Comparison of ENCODE assay signal across 20 cellular contexts in genomic region chr7:32068411-32068905, GRCh38. TPM values are rescaled to one million over a fixed set of nuclear protein-coding genes. Genes with fewer than 3 reads are reported as not detected.
DNase-seq lines count a peak whose midpoint lies in the region; ATAC-seq, FAIRE-seq and TF ChIP-seq lines count a peak whose summit lies in the region.
"Had no signal": no experiment of that assay in that cellular context is flagged by ENCODE, and none has a peak within 500 bp of the region (broad histone marks: within the 10 kb centered on the region; RNA-seq: fewer than 3 reads in every experiment).

No MANE protein-coding gene starts in this region.

- H3K9me3 ChIP-seq in heart right ventricle (no peaks in the 10 kb centered on the region), keratinocyte (ENCODE audit: control insufficient read depth, low read depth, low read length) (no peaks in the 10 kb centered on the region)
- H3K9me3 ChIP-seq: Caco-2, uterus had no signal

- H3K27me3 Mint-ChIP-seq in type B pancreatic cell, result peaks cover 91% of the 10 kb centered on the region

- DNase-seq in heart right ventricle (no peak), Right ventricle myocardium inferior (ENCODE audit: missing footprints) (no peak), NCI-H446 treated with DMSO at 0.1 percent for 48 hours (lab: John Stamatoyannopoulos, UW) (peak; percentile 63), keratinocyte (ENCODE audit: low read depth, low spot score) (no peak), type B pancreatic cell (ENCODE audit: extremely low spot score, unreplicated experiment) (no peak), DMS 273 (lab: John Stamatoyannopoulos, UW; ENCODE audit: unreplicated experiment) (no peak)
- DNase-seq in effector CD4-positive, alpha-beta T cell, result no peak
- DNase-seq in stimulated activated naive CD4-positive, alpha-beta T cell (lab: John Stamatoyannopoulos, UW), result no peak
- DNase-seq: activated naive CD8-positive, alpha-beta T cell treated with anti-CD3 and anti-CD28 coated beads for 36 hours; activated T-cell treated with anti-CD3 and anti-CD28 coated beads, Interleukin-2, amount 50 U/mL, for 1 hour; Caco-2; foreskin melanocyte; GF-D8; mesendoderm; NCI-H1930; NCI-H524 treated with DMSO at 0.1 percent for 48 hours; PC-9; uterus had no signal

- WGBS in heart right ventricle, 2 donors, result 45 to 58% methylated on average over 6 of the region's 6 CpGs

- H4K20me1 ChIP-seq in keratinocyte (ENCODE audit: control insufficient read depth, extremely low read depth, insufficient read depth, low read length), result no peaks in the 10 kb centered on the region

- TF ChIP-seq CTCF in heart right ventricle (IDR thresholded peaks at IDR 0.05) (no peak), keratinocyte (optimal IDR thresholded peaks at IDR 0.05 in 1 of 3, IDR thresholded peaks at IDR 0.05 in 1 of 3, conservative IDR thresholded peaks at IDR 0.05 in 1 of 3; ENCODE audit: extremely low read depth in 1 of 3, insufficient read depth in 2 of 3, low read length in 3 of 3) (no peak), type B pancreatic cell (conservative IDR thresholded peaks at IDR 0.05) (no peak)

- H3K4me1 ChIP-seq in heart right ventricle, result peaks cover 0 to 40% (median 12%) of the 10 kb centered on the region in 9 donors
- peaks cover 6% of the 10 kb centered on the region for H3K4me1 ChIP-seq in keratinocyte (ENCODE audit: control insufficient read depth, extremely low read depth, insufficient read depth, low read length)
- H3K4me1 ChIP-seq: Caco-2, uterus had no signal

- no peak for ATAC-seq in heart right ventricle
- no peak for ATAC-seq in Right ventricle myocardium inferior

- peaks cover 21% of the 10 kb centered on the region for H3K79me2 ChIP-seq in keratinocyte (ENCODE audit: control insufficient read depth, insufficient read depth, low read length)

- no peak for FAIRE-seq in keratinocyte (lab: Jason Lieb, UNC)
- FAIRE-seq: TTC549 had no signal

- H3K9ac ChIP-seq in keratinocyte (ENCODE audit: control insufficient read depth, extremely low read depth, insufficient read depth, low read length), result no peak overlapping the region

- peak overlapping the region; percentile 89 for H3K4me3 Mint-ChIP-seq in type B pancreatic cell
- H3K4me3 Mint-ChIP-seq: activated naive CD8-positive, alpha-beta T cell treated with anti-CD3 and anti-CD28 coated beads for 36 hours had no signal

- H3K4me1 Mint-ChIP-seq in type B pancreatic cell (ENCODE audit: unreplicated experiment), result peaks cover 5% of the 10 kb centered on the region
- H3K4me1 Mint-ChIP-seq: activated naive CD8-positive, alpha-beta T cell treated with anti-CD3 and anti-CD28 coated beads for 36 hours had no signal

- dilution Hi-C loops in keratinocyte (cut with MboI; ENCODE audit: extremely low pct_ligation_motif_present, low sequenced_read_pairs), result no loop called here

- H3K9me1 ChIP-seq in keratinocyte (ENCODE audit: control insufficient read depth, extremely low read depth, insufficient read depth, low read length), result no peaks in the 10 kb centered on the region

- H3K27ac ChIP-seq in heart right ventricle (peak overlapping the region in 7 of 10 donors; percentile 8 to 94 (median 92)), keratinocyte (ENCODE audit: control insufficient read depth, insufficient read depth, low read length) (no peak overlapping the region)
- H3K27ac ChIP-seq: PC-9 had no signal

- H3K36me3 ChIP-seq in heart right ventricle (no peaks in the 10 kb centered on the region), keratinocyte (ENCODE audit: control insufficient read depth in 2 of 2, extremely low read depth in 1 of 2, insufficient read depth in 2 of 2, low read length in 2 of 2) (no peaks in the 10 kb centered on the region)
- H3K36me3 ChIP-seq: uterus had no signal

- H3K9me3 Mint-ChIP-seq in type B pancreatic cell, result no peaks in the 10 kb centered on the region
- H3K9me3 Mint-ChIP-seq: activated naive CD8-positive, alpha-beta T cell treated with anti-CD3 and anti-CD28 coated beads for 36 hours had no signal

- no peaks in the 10 kb centered on the region for H3K36me3 Mint-ChIP-seq in type B pancreatic cell
- H3K36me3 Mint-ChIP-seq: activated naive CD8-positive, alpha-beta T cell treated with anti-CD3 and anti-CD28 coated beads for 36 hours had no signal

- intact Hi-C loops in heart right ventricle (cut with DNase I), result loop anchor here in 3 of 10 donors (10.0 kb wide), 3 partner anchors 194 to 284 kb away; no protein-coding TSS in a partner anchor
- intact Hi-C loops in Right ventricle myocardium inferior (cut with DNase I), result no loop called here

- peaks cover 0 to 48% (median 4%) of the 10 kb centered on the region in 7 donors for H3K27me3 ChIP-seq in heart right ventricle
- H3K27me3 ChIP-seq in keratinocyte (ENCODE audit: control insufficient read depth, extremely low read depth, insufficient read depth, low read length), result peaks cover 38% of the 10 kb centered on the region
- H3K27me3 ChIP-seq: uterus had no signal

- H3K4me3 ChIP-seq in heart right ventricle (peak overlapping the region in 9 of 10 donors; percentile 52 to 70 (median 59)), keratinocyte (ENCODE audit: control insufficient read depth in 2 of 3, extremely low read depth in 1 of 3, insufficient read depth in 2 of 3, low read depth in 1 of 3, low read length in 3 of 3) (peak overlapping the region in 1 of 3 experiments; percentile 82)
- H3K4me3 ChIP-seq: PC-9, smooth muscle cell, uterus had no signal

- no peak overlapping the region for H2AFZ ChIP-seq in keratinocyte (ENCODE audit: control insufficient read depth, low read length)
- H2AFZ ChIP-seq: PC-9 had no signal

- H3K4me2 ChIP-seq in keratinocyte (ENCODE audit: control insufficient read depth, extremely low read depth, insufficient read depth, low read depth, low read length), result peak overlapping the region; percentile 27
- H3K4me2 ChIP-seq: PC-9, smooth muscle cell had no signal

- H3K27ac Mint-ChIP-seq in type B pancreatic cell, result no peak overlapping the region
- H3K27ac Mint-ChIP-seq: activated naive CD8-positive, alpha-beta T cell treated with anti-CD3 and anti-CD28 coated beads for 36 hours had no signal

RNA-seq across cellular contexts. Expression of gene PDE1C, which starts 1.7 kb away (rescaled TPM):
- total RNA-seq in heart right ventricle (100 to 1,000 TPM; 124 to 315 (median 197) TPM), Right ventricle myocardium inferior (198 TPM), type B pancreatic cell (ENCODE audit: low replicate concordance) (4.7 and 8.5 TPM in 2 replicates)
- polyA plus RNA-seq in heart right ventricle (10 to 100 TPM; 11.7 to 67.7 TPM), keratinocyte (0.61 to 5.3 TPM (median 2.5 TPM) in 3 replicates)
- 0.46 TPM for polyA plus RNA-seq in keratinocyte (2011; ENCODE audit: low read depth)
- polyA plus RNA-seq in keratinocyte (2011; cell fraction: cytosol; rRNA removed), result 1.2 and 1.4 TPM in 2 replicates
- 2.3 and 2.9 TPM in 2 replicates for polyA plus RNA-seq in keratinocyte (2011; cell fraction: nucleus; rRNA removed)
- 0.07 and 7.7 TPM in 2 replicates for polyA plus RNA-seq in keratinocyte (2012; ENCODE audit: low replicate concordance)
- polyA minus RNA-seq in keratinocyte, result 4.0 to 18.8 TPM (median 11.2 TPM) in 3 replicates
- polyA minus RNA-seq in keratinocyte (2011; cell fraction: cytosol; rRNA and poly(A)+ RNA removed), result 5.2 TPM
- polyA minus RNA-seq in keratinocyte (2011; cell fraction: nucleus; rRNA and poly(A)+ RNA removed), result 5.2 and 12.0 TPM in 2 replicates
- total RNA-seq: activated naive CD8-positive, alpha-beta T cell treated with anti-CD3 and anti-CD28 coated beads for 36 hours; Caco-2 had no signal

Comparison
In these comparisons a context has a peak if more than half of its experiments do, and no peak if none do; other contexts are left out.
1. RNA of gene PDE1C, which starts 1.7 kb away (total RNA-seq): 124 to 315 TPM in heart right ventricle and 198 TPM in Right ventricle myocardium inferior (single experiment); 4.7 to 8.5 TPM in type B pancreatic cell; every median in the first group is over 10 times any median in the second.